ENCODE assay signal across 12 cellular contexts in the genomic region with DNA sequence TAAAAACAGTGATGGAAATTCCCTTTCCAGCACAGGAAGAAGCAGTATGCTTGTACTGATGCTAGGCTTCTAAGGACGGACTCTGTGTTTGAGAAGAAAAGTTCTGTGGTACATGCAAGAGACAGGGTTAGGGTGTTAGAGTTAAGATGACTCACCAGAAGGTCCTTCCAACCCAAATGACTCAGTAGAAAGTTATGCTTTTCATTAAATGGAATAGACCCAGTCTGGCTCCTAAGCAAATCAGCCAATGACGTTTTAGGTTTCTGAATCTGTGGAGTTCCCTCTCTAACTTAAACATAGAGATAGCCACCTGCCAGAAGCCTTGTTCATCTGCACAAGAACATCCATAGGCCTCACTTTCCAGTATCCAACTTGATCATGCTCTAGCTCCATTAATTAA. TPM values are rescaled to one million over a fixed set of nuclear protein-coding genes. Genes with fewer than 3 reads are reported as not detected.
DNase-seq lines count a peak whose midpoint lies in the region; ATAC-seq and TF ChIP-seq lines count a peak whose summit lies in the region.
"Had no signal": no experiment of that assay in that cellular context is flagged by ENCODE, and none has a peak within 500 bp of the region (broad histone marks: within the 10 kb centered on the region; RNA-seq: fewer than 3 reads in every experiment).

No MANE protein-coding gene starts in this region.

- no peaks in the 10 kb centered on the region for H3K27me3 ChIP-seq in foreskin keratinocyte
- H3K27me3 ChIP-seq: ovary had no signal

- peaks cover 22% of the 10 kb centered on the region for H3K4me1 ChIP-seq in foreskin keratinocyte

- no peaks in the 10 kb centered on the region for H3K9me3 Mint-ChIP-seq in osteocyte (ENCODE audit: unreplicated experiment)
- H3K9me3 Mint-ChIP-seq in activated naive CD4-positive, alpha-beta T cell treated with anti-CD3 and anti-CD28 coated beads for 36 hours, result no peaks in the 10 kb centered on the region
- H3K9me3 Mint-ChIP-seq: activated T-cell treated with anti-CD3 and anti-CD28 coated beads, Interleukin-2, amount 50 U/mL, for 4 hours; CD8-positive, alpha-beta memory T cell had no signal

- H3K27ac Mint-ChIP-seq in osteocyte (ENCODE audit: unreplicated experiment), result no peak overlapping the region
- no peak overlapping the region for H3K27ac Mint-ChIP-seq in activated naive CD4-positive, alpha-beta T cell treated with anti-CD3 and anti-CD28 coated beads for 36 hours
- H3K27ac Mint-ChIP-seq: CD8-positive, alpha-beta memory T cell had no signal

- CTCF ChIA-PET in activated naive CD4-positive, alpha-beta T cell treated with anti-CD3 and anti-CD28 coated beads for 36 hours (lab: Charles Lee), result no interaction called here

- TF ChIP-seq CTCF in foreskin keratinocyte (conservative IDR thresholded peaks at IDR 0.05), result no peak
- no peak for TF ChIP-seq CTCF in osteocyte (IDR thresholded peaks at IDR 0.05)

- ATAC-seq in GM19351 (IDR thresholded peaks at IDR 0.05; ENCODE audit: unreplicated experiment), result peak; percentile 30
- ATAC-seq in SK-N-SH treated with all-trans-retinoic acid at 6 μM for 48 hours, result peak; percentile 53
- ATAC-seq in foreskin keratinocyte, result peak; percentile 66
- ATAC-seq: activated T-cell treated with anti-CD3 and anti-CD28 coated beads, Interleukin-2, amount 50 U/mL, for 4 hours had no signal

- intact Hi-C loops in activated naive CD4-positive, alpha-beta T cell treated with anti-CD3 and anti-CD28 coated beads for 36 hours (cut with micrococcal nuclease), result loop anchor here (1.0 to 5.0 kb wide), 2 partner anchors 8 to 1030 kb away; no protein-coding TSS in a partner anchor

- H3K27me3 Mint-ChIP-seq in osteocyte (ENCODE audit: unreplicated experiment), result peaks cover 10% of the 10 kb centered on the region
- peaks cover 70% of the 10 kb centered on the region for H3K27me3 Mint-ChIP-seq in activated naive CD4-positive, alpha-beta T cell treated with anti-CD3 and anti-CD28 coated beads for 36 hours (ENCODE audit: low read depth)

- DNase-seq in 8988T (peak; percentile 23), foreskin keratinocyte (peak; percentile 94 to 97), occipital lobe (lab: John Stamatoyannopoulos, UW) (no peak), D341Med (ENCODE audit: low spot score) (no peak), osteocyte (ENCODE audit: extremely low spot score, unreplicated experiment) (no peak)
- no peak for DNase-seq in activated naive CD4-positive, alpha-beta T cell treated with anti-CD3 and anti-CD28 coated beads for 36 hours
- DNase-seq: activated T-cell treated with anti-CD3 and anti-CD28 coated beads, Interleukin-2, amount 50 U/mL, for 4 hours; CD8-positive, alpha-beta memory T cell; heart right ventricle; ovary had no signal

- peaks cover 45% of the 10 kb centered on the region for H3K4me1 Mint-ChIP-seq in osteocyte (ENCODE audit: unreplicated experiment)
- peaks cover 28% of the 10 kb centered on the region for H3K4me1 Mint-ChIP-seq in activated naive CD4-positive, alpha-beta T cell treated with anti-CD3 and anti-CD28 coated beads for 36 hours (ENCODE audit: low read depth)

- no peak overlapping the region for H3K4me3 Mint-ChIP-seq in osteocyte (ENCODE audit: unreplicated experiment)
- no peak overlapping the region for H3K4me3 Mint-ChIP-seq in activated naive CD4-positive, alpha-beta T cell treated with anti-CD3 and anti-CD28 coated beads for 36 hours
- H3K4me3 Mint-ChIP-seq: activated T-cell treated with anti-CD3 and anti-CD28 coated beads, Interleukin-2, amount 50 U/mL, for 4 hours; CD8-positive, alpha-beta memory T cell had no signal

- no peaks in the 10 kb centered on the region for H3K36me3 Mint-ChIP-seq in osteocyte (ENCODE audit: unreplicated experiment)
- H3K36me3 Mint-ChIP-seq in activated naive CD4-positive, alpha-beta T cell treated with anti-CD3 and anti-CD28 coated beads for 36 hours (ENCODE audit: low read depth), result no peaks in the 10 kb centered on the region
- H3K36me3 Mint-ChIP-seq: CD8-positive, alpha-beta memory T cell had no signal

- peak overlapping the region; percentile 94 for H3K27ac ChIP-seq in foreskin keratinocyte
- H3K27ac ChIP-seq: heart right ventricle, ovary had no signal

TF ChIP-seq in SK-N-SH treated with all-trans-retinoic acid at 6 μM for 48 hours, 23 proteins besides CTCF, POLR2A, EP300 and RAD21:
- TF ChIP-seq ESRRG (CRISPR knock-in tag; IDR thresholded peaks at IDR 0.05) (no peak), ZFP3 (CRISPR knock-in tag; IDR thresholded peaks at IDR 0.05) (0 out of 2 replicates have a peak, but pooled peaks have one; percentile 72)

RNA-seq across cellular contexts. Expression of gene PTHLH, which starts 5.7 kb away (rescaled TPM):
- 301 and 338 TPM in 2 replicates for total RNA-seq in foreskin keratinocyte
- polyA plus RNA-seq in foreskin keratinocyte, result 215 and 270 TPM in 2 replicates
- total RNA-seq in occipital lobe, result not detected
- 0.44 and 0.46 TPM in 2 replicates for total RNA-seq in osteocyte
- not detected for total RNA-seq in activated naive CD4-positive, alpha-beta T cell treated with anti-CD3 and anti-CD28 coated beads for 36 hours
- polyA plus RNA-seq: CD8-positive, alpha-beta memory T cell had no signal

Comparison
In these comparisons a context has a peak if more than half of its experiments do, and no peak if none do; other contexts are left out.
1. DNase-seq: peak in 8988T (single experiment) and foreskin keratinocyte (2 of 2); none in occipital lobe (single experiment), D341Med (single experiment), osteocyte (single experiment) and activated naive CD4-positive, alpha-beta T cell treated with anti-CD3 and anti-CD28 coated beads for 36 hours (single experiment).
2. RNA of gene PTHLH, which starts 5.7 kb away (total RNA-seq): 301 to 338 TPM in foreskin keratinocyte; 0.44 to 0.46 TPM in osteocyte, not detected in occipital lobe (single experiment) and not detected in activated naive CD4-positive, alpha-beta T cell treated with anti-CD3 and anti-CD28 coated beads for 36 hours; every median in the first group is over 100 times any median in the second.
3. Peak in every context shown above with its lines, with median percentiles within 50 percentile points of each other: ATAC-seq.